15 cellular contexts compared by ENCODE assay signal in the genomic region with DNA sequence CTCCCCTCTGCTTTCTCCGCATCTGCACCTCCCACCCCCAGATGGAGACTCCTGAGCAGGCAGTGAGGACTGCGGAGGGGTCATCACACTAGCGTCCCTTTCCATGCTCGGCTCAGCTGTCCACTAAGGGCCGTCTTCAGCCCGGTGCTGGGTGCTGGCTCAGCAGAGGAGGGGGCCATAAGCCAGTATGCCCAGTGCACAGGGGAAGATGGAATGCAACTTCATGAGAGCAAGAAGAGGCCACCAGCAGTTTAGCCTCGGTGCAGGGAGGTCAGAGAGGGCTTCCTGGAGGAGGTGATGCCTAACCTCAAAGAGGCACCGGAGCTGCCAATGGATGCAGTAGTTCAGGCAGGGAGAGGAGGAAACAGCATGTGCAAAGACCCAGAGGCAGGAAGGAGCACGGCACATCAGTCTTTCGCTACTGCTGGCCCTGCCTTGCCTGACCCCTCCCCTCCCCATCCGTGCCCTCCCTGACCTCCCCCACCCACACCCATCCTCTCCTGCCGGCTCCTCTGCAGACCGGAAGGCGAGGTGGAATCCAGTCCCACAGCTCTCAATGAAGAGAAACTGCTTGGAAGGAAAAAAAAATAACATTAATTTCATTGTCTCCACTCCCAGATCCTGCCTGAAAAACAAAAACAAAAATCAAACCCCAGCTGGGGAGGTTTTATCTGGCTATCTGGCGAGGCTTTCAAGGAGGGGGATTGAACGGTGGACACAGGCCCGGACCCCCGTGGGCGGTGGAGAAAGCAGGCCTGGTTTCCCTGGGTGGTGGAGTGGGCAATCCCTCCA. TPM values are rescaled to one million over a fixed set of nuclear protein-coding genes. Genes with fewer than 3 reads are reported as not detected.
DNase-seq lines count a peak whose midpoint lies in the region; ATAC-seq and TF ChIP-seq lines count a peak whose summit lies in the region.
"Had no signal": no experiment of that assay in that cellular context is flagged by ENCODE, and none has a peak within 500 bp of the region (broad histone marks: within the 10 kb centered on the region; RNA-seq: fewer than 3 reads in every experiment).

No MANE protein-coding gene starts in this region.

- peak overlapping the region; percentile 84 to 100 (median 97) for H3K4me2 ChIP-seq in BLaER1 treated with 17β-estradiol and CSF1 and Interleukin-3, amounts not matched to agents 10 nM and 100 nM
- H3K4me2 ChIP-seq: PC-9 had no signal

- H3K27me3 ChIP-seq in BLaER1 treated with 17β-estradiol and CSF1 and Interleukin-3, amounts not matched to agents 10 nM and 100 nM = no peaks in the 10 kb centered on the region
- H3K27me3 ChIP-seq in ascending aorta (no peaks in the 10 kb centered on the region), liver (ENCODE audit: control insufficient read depth in 4 of 4, insufficient read depth in 4 of 4, low read length in 3 of 4) (no peaks in the 10 kb centered on the region), psoas muscle (ENCODE audit: insufficient read depth in 3 of 3, low read length in 2 of 3) (no peaks in the 10 kb centered on the region)

- no peak overlapping the region for H3K4me3 ChIP-seq in BLaER1 treated with 17β-estradiol and CSF1 and Interleukin-3, amounts not matched to agents 10 nM and 100 nM
- no peak overlapping the region for H3K4me3 ChIP-seq in ascending aorta
- no peak overlapping the region for H3K4me3 ChIP-seq in liver (ENCODE audit: low read depth in 1 of 3, low read length in 3 of 3)
- no peak overlapping the region for H3K4me3 ChIP-seq in psoas muscle
- H3K4me3 ChIP-seq: HAP-1, PC-9 had no signal

- TF ChIP-seq RAD21 in liver (IDR thresholded peaks at IDR 0.05) = no peak

- no peaks in the 10 kb centered on the region for H3K36me3 ChIP-seq in BLaER1 treated with 17β-estradiol and CSF1 and Interleukin-3, amounts not matched to agents 10 nM and 100 nM
- H3K36me3 ChIP-seq in ascending aorta (no peaks in the 10 kb centered on the region), liver (ENCODE audit: control insufficient read depth in 4 of 4, insufficient read depth in 3 of 4, low read depth in 1 of 4, low read length in 3 of 4) (no peaks in the 10 kb centered on the region), psoas muscle (ENCODE audit: insufficient read depth in 1 of 2, low read depth in 1 of 2) (no peaks in the 10 kb centered on the region)
- H3K36me3 ChIP-seq: HAP-1 had no signal

- peaks cover 87 to 100% (median 97%) of the 10 kb centered on the region in 10 experiments for H3K4me1 ChIP-seq in BLaER1 treated with 17β-estradiol and CSF1 and Interleukin-3, amounts not matched to agents 10 nM and 100 nM
- H3K4me1 ChIP-seq in ascending aorta (peaks cover 3 to 40% of the 10 kb centered on the region in 2 donors), liver (ENCODE audit: control insufficient read depth in 4 of 4, insufficient read depth in 4 of 4, low read length in 3 of 4) (peaks cover 2 to 36% (median 18%) of the 10 kb centered on the region in 4 donors), psoas muscle (peaks cover 28% of the 10 kb centered on the region)

- DNase-seq in ascending aorta (ENCODE audit: low spot score in 2 of 2) (no peak), psoas muscle (peak in 1 of 2 donors; percentile 47), NCI-H446 (lab: John Stamatoyannopoulos, UW) (no peak)
- DNase-seq in activated naive CD4-positive, alpha-beta T cell treated with Interleukin-2 at 50 U/mL for 16 hours = no peak
- no peak for DNase-seq in activated CD8-positive, alpha-beta memory T cell treated with anti-CD3 and anti-CD28 coated beads for 24 hours
- DNase-seq: activated CD4-positive, alpha-beta T cell treated with anti-CD3 and anti-CD28 coated beads for 48 hours; foreskin fibroblast; NCI-H1417; stimulated activated CD4-positive, alpha-beta T cell treated with anti-CD3 and anti-CD28 coated beads, Interleukin-12 subunit alpha, Interleukin-12 subunit beta, amount 100 ng/mL, for 4 hours had no signal

- H3K9ac ChIP-seq in BLaER1 treated with 17β-estradiol and CSF1 and Interleukin-3, amounts not matched to agents 10 nM and 100 nM = peak overlapping the region in 4 of 11 experiments; percentile 27 to 57 (median 36); a peak in 7 of 22 replicates
- no peak overlapping the region for H3K9ac ChIP-seq in liver (ENCODE audit: low read depth in 1 of 2, low read length in 2 of 2)

- peak overlapping the region in 7 of 11 experiments; percentile 14 to 81 (median 42); a peak in 11 of 22 replicates for H3K27ac ChIP-seq in BLaER1 treated with 17β-estradiol and CSF1 and Interleukin-3, amounts not matched to agents 10 nM and 100 nM
- H3K27ac ChIP-seq in ascending aorta (peak overlapping the region; percentile 99 to 100), liver (ENCODE audit: low read depth in 1 of 2, low read length in 2 of 2) (peak overlapping the region in 1 of 2 donors; percentile 4), psoas muscle (peak overlapping the region; percentile 73)
- H3K27ac ChIP-seq: PC-9 had no signal

- H4K20me1 ChIP-seq in BLaER1 treated with 17β-estradiol and CSF1 and Interleukin-3, amounts not matched to agents 10 nM and 100 nM = no peaks in the 10 kb centered on the region

- intact Hi-C loops in ascending aorta (cut with DNase I) (no loop called here), psoas muscle (cut with DNase I) (no loop called here)

- ATAC-seq in psoas muscle = no peak
- ATAC-seq in GM19467 (IDR thresholded peaks at IDR 0.05; ENCODE audit: unreplicated experiment) = no peak
- ATAC-seq: naive thymus-derived CD8-positive, alpha-beta T cell had no signal

- TF ChIP-seq CTCF in ascending aorta (IDR thresholded peaks at IDR 0.05) (no peak), liver (IDR thresholded peaks at IDR 0.05; ENCODE audit: low read depth, low read length, missing input control) (no peak), psoas muscle (IDR thresholded peaks at IDR 0.05) (no peak)

- 72% methylated on average over 19 of the region's 19 CpGs for WGBS in liver
- WGBS in psoas muscle, 3 donors = 55 to 60% (median 56%) methylated on average over 18 to 19 of the region's 19 CpGs

- no peaks in the 10 kb centered on the region for H3K9me3 ChIP-seq in BLaER1 treated with 17β-estradiol and CSF1 and Interleukin-3, amounts not matched to agents 10 nM and 100 nM (replicated peaks in 1 of 11)
- no peaks in the 10 kb centered on the region for H3K9me3 ChIP-seq in ascending aorta
- no peaks in the 10 kb centered on the region for H3K9me3 ChIP-seq in liver (ENCODE audit: control insufficient read depth in 4 of 4, low read length in 3 of 4)
- no peaks in the 10 kb centered on the region for H3K9me3 ChIP-seq in psoas muscle
- H3K9me3 ChIP-seq: HAP-1 had no signal

TF ChIP-seq in liver, 16 proteins besides CTCF, POLR2A, EP300 and RAD21:
- TF ChIP-seq NR2F2 (IDR thresholded peaks at IDR 0.05) (peak; percentile 81), JUND (IDR thresholded peaks at IDR 0.05) (no peak)

RNA-seq across cellular contexts. Expression of gene PLXND1, which starts 15.3 kb away (rescaled TPM):
- total RNA-seq in ascending aorta = 407 TPM
- 10 to 100 TPM; 39.4 to 50.2 TPM for total RNA-seq in liver
- polyA plus RNA-seq in liver = 10 to 100 TPM; 10.4 to 26.2 TPM
- 10 to 100 TPM; 28.2 to 49.9 (median 31.9) TPM for total RNA-seq in psoas muscle
- 10 to 100 TPM; 15.5 to 24.0 (median 20.7) TPM for polyA plus RNA-seq in psoas muscle
